In the genomic region with DNA sequence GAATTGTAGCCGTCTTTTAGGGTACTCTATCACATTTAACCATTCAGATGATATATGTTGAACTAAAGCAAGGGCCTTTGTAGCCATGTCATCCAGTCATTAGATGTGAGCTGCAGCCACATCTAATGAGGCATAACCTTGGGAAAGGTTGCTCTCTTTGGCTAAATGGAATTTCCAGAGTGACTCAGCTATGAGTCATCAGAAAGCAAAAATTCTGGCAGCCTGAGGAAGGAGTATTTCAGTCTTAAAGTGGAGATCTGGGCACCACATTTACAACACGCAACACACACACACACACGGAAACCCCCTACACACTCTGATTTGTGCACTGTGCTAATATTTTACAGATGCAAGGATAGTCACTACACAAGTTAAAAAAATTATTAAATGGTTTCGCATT, we compare ENCODE assay signal across 1 cellular context.
TF ChIP-seq lines count a peak whose summit lies in the region.

No MANE protein-coding gene starts in this region.

TF ChIP-seq in K562, 482 proteins besides CTCF, POLR2A, EP300 and RAD21 (continued from another document):
- TF ChIP-seq, protein P1, sequence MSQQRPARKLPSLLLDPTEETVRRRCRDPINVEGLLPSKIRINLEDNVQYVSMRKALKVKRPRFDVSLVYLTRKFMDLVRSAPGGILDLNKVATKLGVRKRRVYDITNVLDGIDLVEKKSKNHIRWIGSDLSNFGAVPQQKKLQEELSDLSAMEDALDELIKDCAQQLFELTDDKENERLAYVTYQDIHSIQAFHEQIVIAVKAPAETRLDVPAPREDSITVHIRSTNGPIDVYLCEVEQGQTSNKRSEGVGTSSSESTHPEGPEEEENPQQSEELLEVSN (IDR thresholded peaks at IDR 0.05; ENCODE audit: borderline replicate concordance in 1 of 2, extremely low read depth in 1 of 2, insufficient read depth in 1 of 2, insufficient read length in 1 of 2, low read depth in 1 of 2, low read length in 1 of 2, poor library complexity in 1 of 2, severe bottlenecking in 1 of 2) = no peak
- no peak for TF ChIP-seq ZNF551 (CRISPR knock-in tag; IDR thresholded peaks at IDR 0.05)
